In the genomic region with DNA sequence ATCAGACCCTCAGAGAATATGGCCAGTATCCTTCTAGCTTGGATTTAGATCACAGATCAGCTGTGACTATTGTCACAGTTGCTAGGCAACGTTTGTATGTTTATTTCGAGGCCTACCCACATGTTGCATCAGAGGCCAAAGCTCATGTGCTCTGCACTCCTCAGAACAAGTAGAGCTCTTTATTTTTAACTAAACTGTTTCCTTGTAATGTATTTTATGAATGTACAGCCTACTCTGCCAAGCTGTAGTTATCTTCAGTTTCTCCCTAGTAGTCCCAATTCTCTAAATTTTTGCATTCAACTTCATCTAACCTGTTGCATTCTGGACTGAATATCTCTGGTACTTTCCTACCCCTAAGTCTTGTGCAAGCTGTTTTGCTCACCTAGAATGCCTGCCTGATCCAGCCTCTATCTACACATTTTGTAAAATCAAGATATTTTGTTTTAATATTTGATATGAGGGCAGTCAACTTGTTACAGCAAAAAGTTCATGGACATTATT, we compare ENCODE assay signal across 8 cellular contexts. TPM values are rescaled to one million over a fixed set of nuclear protein-coding genes. Genes with fewer than 3 reads are reported as not detected.
A peak's percentile ranks its signal among the peaks of the same experiment; 100 is the strongest.
DNase-seq lines count a peak whose midpoint lies in the region; ATAC-seq and TF ChIP-seq lines count a peak whose summit lies in the region.

No MANE protein-coding gene starts in this region.

- 5 to 6% methylated on average over 2 of the region's 2 CpGs for WGBS in lung, 2 donors

- ATAC-seq in GM21619 (IDR thresholded peaks at IDR 0.05; ENCODE audit: unreplicated experiment) (peak; percentile 66), lung (ENCODE audit: insufficient read depth, low FRiP score) (peak; percentile 42), upper lobe of right lung (peak; percentile 78)

- H3K27me3 Mint-ChIP-seq in CD8-positive, alpha-beta memory T cell: no peaks in the 10 kb centered on the region
- no peaks in the 10 kb centered on the region for H3K27me3 Mint-ChIP-seq in chondrocyte (ENCODE audit: low read depth)

- peaks cover 33% of the 10 kb centered on the region for H3K4me1 ChIP-seq in CD8-positive, alpha-beta memory T cell (ENCODE audit: insufficient read depth, low read length)
- H3K4me1 ChIP-seq in lung (ENCODE audit: control insufficient read depth in 2 of 2, insufficient read depth in 2 of 2, low read length in 2 of 2): peaks cover 12 to 43% of the 10 kb centered on the region in 2 donors
- peaks cover 56% of the 10 kb centered on the region for H3K4me1 ChIP-seq in upper lobe of right lung

- peak overlapping the region; percentile 92 to 97 (median 94) for H3K27ac Mint-ChIP-seq in CD8-positive, alpha-beta memory T cell
- peak overlapping the region; percentile 88 for H3K27ac Mint-ChIP-seq in chondrocyte (ENCODE audit: unreplicated experiment)

- POLR2A ChIA-PET in CD8-positive, alpha-beta memory T cell (lab: Charles Lee): interaction anchor here (0.5 to 1.1 kb wide), 3 partner anchors 13 to 162 kb away, joined by 3 to 5 read pairs (median 4); no protein-coding TSS in a partner anchor

- H3K4me3 Mint-ChIP-seq in CD8-positive, alpha-beta memory T cell: peak overlapping the region in 2 of 7 donors; percentile 43 to 61
- H3K4me3 Mint-ChIP-seq in chondrocyte (ENCODE audit: unreplicated experiment): no peak overlapping the region

- H3K27ac ChIP-seq in CD8-positive, alpha-beta memory T cell (ENCODE audit: low read depth, low read length): peak overlapping the region; percentile 46
- H3K27ac ChIP-seq in lung (ENCODE audit: low read depth in 1 of 2, low read length in 1 of 2): peak overlapping the region; percentile 57 to 79
- H3K27ac ChIP-seq in upper lobe of right lung: peak overlapping the region; percentile 86
- no peak overlapping the region for H3K27ac ChIP-seq in substantia nigra (ENCODE audit: low read depth, low read length, poor library complexity, severe bottlenecking)

- DNase-seq in CD8-positive, alpha-beta memory T cell: peak; percentile 6 to 65 (median 46)
- DNase-seq in NCI-H774 (lab: John Stamatoyannopoulos, UW) (peak; percentile 62), chondrocyte (ENCODE audit: low spot score) (no peak), lung (ENCODE audit: low spot score) (peak; percentile 64), upper lobe of right lung (no peak), NCI-H1048 (lab: John Stamatoyannopoulos, UW) (no peak), substantia nigra (lab: John Stamatoyannopoulos, UW) (no peak)

- no peak for TF ChIP-seq CTCF in chondrocyte (IDR thresholded peaks at IDR 0.05)
- no peak for TF ChIP-seq CTCF in lung (IDR thresholded peaks at IDR 0.05; ENCODE audit: control extremely low read depth, extremely low read depth)
- TF ChIP-seq CTCF in upper lobe of right lung (IDR thresholded peaks at IDR 0.05): no peak

- H3K36me3 Mint-ChIP-seq in CD8-positive, alpha-beta memory T cell: peaks cover 0 to 33% (median 8%) of the 10 kb centered on the region in 3 donors
- peaks cover 3% of the 10 kb centered on the region for H3K36me3 Mint-ChIP-seq in chondrocyte (ENCODE audit: low read depth)

- H3K4me3 ChIP-seq in CD8-positive, alpha-beta memory T cell (ENCODE audit: low read length): no peak overlapping the region
- no peak overlapping the region for H3K4me3 ChIP-seq in lung
- no peak overlapping the region for H3K4me3 ChIP-seq in upper lobe of right lung

- no peaks in the 10 kb centered on the region for H3K9me3 Mint-ChIP-seq in CD8-positive, alpha-beta memory T cell
- no peaks in the 10 kb centered on the region for H3K9me3 Mint-ChIP-seq in chondrocyte (ENCODE audit: low read depth)

- H3K27me3 ChIP-seq in CD8-positive, alpha-beta memory T cell (ENCODE audit: insufficient read depth, low read length, poor library complexity, severe bottlenecking): no peaks in the 10 kb centered on the region
- no peaks in the 10 kb centered on the region for H3K27me3 ChIP-seq in lung (ENCODE audit: control insufficient read depth, insufficient read depth)
- no peaks in the 10 kb centered on the region for H3K27me3 ChIP-seq in upper lobe of right lung

- no peaks in the 10 kb centered on the region for H3K36me3 ChIP-seq in CD8-positive, alpha-beta memory T cell (ENCODE audit: insufficient read depth, low read length)
- H3K36me3 ChIP-seq in lung (ENCODE audit: control insufficient read depth in 2 of 2, insufficient read depth in 2 of 2, low read length in 2 of 2): no peaks in the 10 kb centered on the region
- H3K36me3 ChIP-seq in upper lobe of right lung: no peaks in the 10 kb centered on the region

- peaks cover 54 to 91% (median 86%) of the 10 kb centered on the region in 3 donors for H3K4me1 Mint-ChIP-seq in CD8-positive, alpha-beta memory T cell
- peaks cover 23% of the 10 kb centered on the region for H3K4me1 Mint-ChIP-seq in chondrocyte (ENCODE audit: low read depth)

- intact Hi-C loops in upper lobe of right lung (cut with DNase I): no loop called here

- H3K9me3 ChIP-seq in CD8-positive, alpha-beta memory T cell (ENCODE audit: low read length): no peaks in the 10 kb centered on the region
- no peaks in the 10 kb centered on the region for H3K9me3 ChIP-seq in lung (ENCODE audit: control insufficient read depth in 2 of 2, insufficient read depth in 1 of 2, low read length in 1 of 2)
- no peaks in the 10 kb centered on the region for H3K9me3 ChIP-seq in upper lobe of right lung

- CTCF ChIA-PET in CD8-positive, alpha-beta memory T cell (lab: Charles Lee): interaction anchor here (0.9 kb wide), 1 partner anchor 19 kb away, joined by 3 read pairs; no protein-coding TSS in a partner anchor

RNA-seq across cellular contexts. Expression of gene CAST, which starts 52.8 kb away (rescaled TPM):
- total RNA-seq in CD8-positive, alpha-beta memory T cell: 100 to 1,000 TPM; 127 to 134 TPM
- polyA plus RNA-seq in CD8-positive, alpha-beta memory T cell: 94.6 TPM
- total RNA-seq in chondrocyte (131 to 160 TPM (median 137 TPM) in 3 replicates), lung (100 to 1,000 TPM; 269 to 279 TPM), upper lobe of right lung (260 TPM)
- 10 to 100 TPM; 84.8 to 98.6 TPM for polyA plus RNA-seq in lung

Comparison
In these comparisons a context has a peak if more than half of its experiments do, and no peak if none do; other contexts are left out.
1. DNase-seq: peak in CD8-positive, alpha-beta memory T cell (5 of 5), NCI-H774 (single experiment) and lung (single experiment); none in chondrocyte (single experiment), upper lobe of right lung (single experiment), NCI-H1048 (single experiment) and substantia nigra (0 of 49).
2. Peak in every context shown above with its lines, with median percentiles within 50 percentile points of each other: ATAC-seq.